ENCODE assay signal across 9 cellular contexts in genomic region chr2:46979611-46980010, GRCh38. TPM values are rescaled to one million over a fixed set of nuclear protein-coding genes. Genes with fewer than 3 reads are reported as not detected.
A peak's percentile ranks its signal among the peaks of the same experiment; 100 is the strongest.
DNase-seq lines count a peak whose midpoint lies in the region; ATAC-seq and TF ChIP-seq lines count a peak whose summit lies in the region.
"Had no signal": no experiment of that assay in that cellular context is flagged by ENCODE, and none has a peak within 500 bp of the region (broad histone marks: within the 10 kb centered on the region; RNA-seq: fewer than 3 reads in every experiment).

No MANE protein-coding gene starts in this region.

- H3K27ac Mint-ChIP-seq in activated naive CD4-positive, alpha-beta T cell treated with anti-CD3 and anti-CD28 coated beads, Interleukin-2, amount 50 U/mL, for 24 hours: peak overlapping the region; percentile 96
- H3K27ac Mint-ChIP-seq in neural progenitor cell: no peak overlapping the region

- no peaks in the 10 kb centered on the region for H4K20me1 ChIP-seq in neural progenitor cell (ENCODE audit: low read depth)

- H3K79me2 ChIP-seq in neural progenitor cell (ENCODE audit: low read depth): no peaks in the 10 kb centered on the region

- TF ChIP-seq CTCF in neural progenitor cell (IDR thresholded peaks at IDR 0.05): no peak

- DNase-seq in GDM1 (lab: John Stamatoyannopoulos, UW): peak; percentile 12
- peak; percentile 45 for DNase-seq in MV-4-11 (lab: John Stamatoyannopoulos, UW)
- DNase-seq in neural progenitor cell (ENCODE audit: low spot score): no peak
- no peak for DNase-seq in COLO668 (lab: John Stamatoyannopoulos, UW; ENCODE audit: unreplicated experiment)
- DNase-seq in NCI-H1694 (lab: John Stamatoyannopoulos, UW): no peak
- no peak for DNase-seq in RPMI8226
- DNase-seq: NCI-H2029 had no signal

- H3K9me3 Mint-ChIP-seq in activated naive CD4-positive, alpha-beta T cell treated with anti-CD3 and anti-CD28 coated beads, Interleukin-2, amount 50 U/mL, for 24 hours: no peaks in the 10 kb centered on the region
- H3K9me3 Mint-ChIP-seq in neural progenitor cell: no peaks in the 10 kb centered on the region

- H3K27ac ChIP-seq in neural progenitor cell: no peak overlapping the region

- peaks cover 44% of the 10 kb centered on the region for H3K4me1 Mint-ChIP-seq in activated naive CD4-positive, alpha-beta T cell treated with anti-CD3 and anti-CD28 coated beads, Interleukin-2, amount 50 U/mL, for 24 hours
- H3K4me1 Mint-ChIP-seq in neural progenitor cell: peaks cover 10% of the 10 kb centered on the region

- H3F3A ChIP-seq in neural progenitor cell (ENCODE audit: low read depth): no peaks in the 10 kb centered on the region

- no peak overlapping the region for H2AFZ ChIP-seq in neural progenitor cell (replicated peaks)

- H3K4me1 ChIP-seq in neural progenitor cell: peaks cover 4% of the 10 kb centered on the region

- no peak overlapping the region for H3K4me2 ChIP-seq in neural progenitor cell

- H3K4me3 ChIP-seq in neural progenitor cell: no peak overlapping the region

- H3K9me3 ChIP-seq in neural progenitor cell (ENCODE audit: low read depth): no peaks in the 10 kb centered on the region

- no peaks in the 10 kb centered on the region for H3K27me3 ChIP-seq in neural progenitor cell

- H3K27me3 Mint-ChIP-seq in activated naive CD4-positive, alpha-beta T cell treated with anti-CD3 and anti-CD28 coated beads, Interleukin-2, amount 50 U/mL, for 24 hours: no peaks in the 10 kb centered on the region
- peaks cover 4% of the 10 kb centered on the region for H3K27me3 Mint-ChIP-seq in neural progenitor cell (ENCODE audit: insufficient read depth, low read depth)

- no peaks in the 10 kb centered on the region for H3K36me3 ChIP-seq in neural progenitor cell

- no peak overlapping the region for H3K9ac ChIP-seq in neural progenitor cell

- no peak for ATAC-seq in GM18870 (IDR thresholded peaks at IDR 0.05; ENCODE audit: unreplicated experiment)

- no peak overlapping the region for H3K4me3 Mint-ChIP-seq in activated naive CD4-positive, alpha-beta T cell treated with anti-CD3 and anti-CD28 coated beads, Interleukin-2, amount 50 U/mL, for 24 hours
- H3K4me3 Mint-ChIP-seq in neural progenitor cell: peak overlapping the region; percentile 20

- H3K36me3 Mint-ChIP-seq in activated naive CD4-positive, alpha-beta T cell treated with anti-CD3 and anti-CD28 coated beads, Interleukin-2, amount 50 U/mL, for 24 hours: no peaks in the 10 kb centered on the region
- peaks cover 11% of the 10 kb centered on the region for H3K36me3 Mint-ChIP-seq in neural progenitor cell

RNA-seq across cellular contexts. Expression of gene TTC7A, which starts 38.6 kb away (rescaled TPM):
- 15.5 and 16.5 TPM in 2 replicates for total RNA-seq in neural progenitor cell (ENCODE audit: low replicate concordance)

Comparison
In these comparisons a context has a peak if more than half of its experiments do, and no peak if none do; other contexts are left out.
1. DNase-seq: peak in GDM1 (single experiment) and MV-4-11 (single experiment); none in neural progenitor cell (single experiment), COLO668 (single experiment), NCI-H1694 (single experiment) and RPMI8226 (single experiment).